1 cellular context compared by ENCODE assay signal in the genomic region with DNA sequence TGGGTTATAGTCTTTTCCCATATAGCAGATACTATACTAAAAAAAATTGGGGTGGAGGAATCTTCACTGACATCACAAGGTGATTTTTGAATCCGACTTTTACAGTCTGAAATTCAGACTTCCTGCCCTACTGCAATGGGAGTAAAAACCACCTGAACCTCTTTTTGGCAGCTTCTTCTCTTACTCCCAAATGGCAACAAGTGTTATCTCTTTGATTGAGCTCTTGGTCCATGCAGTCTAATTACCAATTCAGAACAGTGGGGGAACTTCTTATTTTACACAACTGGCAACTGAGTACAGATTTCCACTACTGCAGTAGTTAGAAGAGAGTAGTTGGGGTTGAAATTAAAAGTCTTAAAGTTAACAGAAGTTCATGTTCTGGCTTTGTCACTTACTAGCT.
A peak's percentile ranks its signal among the peaks of the same experiment; 100 is the strongest.
TF ChIP-seq lines count a peak whose summit lies in the region.

No MANE protein-coding gene starts in this region.

TF ChIP-seq in HEK293, 187 proteins besides CTCF, POLR2A, EP300 and RAD21:
- peak; percentile 65 for TF ChIP-seq SCRT2 (tag by site-specific recombination; IDR thresholded peaks at IDR 0.05)
- TF ChIP-seq SCRT1 (tag by site-specific recombination; IDR thresholded peaks at IDR 0.05; ENCODE audit: borderline replicate concordance) = peak; percentile 58; the same call in 1 of the 2 replicates
- TF ChIP-seq ZNF211 (tag by site-specific recombination; IDR thresholded peaks at IDR 0.05; ENCODE audit: low read depth) = no peak
TF ChIP-seq in HEK293: peak in this region for 2.
